ENCODE assay signal across 8 cellular contexts in the genomic region with DNA sequence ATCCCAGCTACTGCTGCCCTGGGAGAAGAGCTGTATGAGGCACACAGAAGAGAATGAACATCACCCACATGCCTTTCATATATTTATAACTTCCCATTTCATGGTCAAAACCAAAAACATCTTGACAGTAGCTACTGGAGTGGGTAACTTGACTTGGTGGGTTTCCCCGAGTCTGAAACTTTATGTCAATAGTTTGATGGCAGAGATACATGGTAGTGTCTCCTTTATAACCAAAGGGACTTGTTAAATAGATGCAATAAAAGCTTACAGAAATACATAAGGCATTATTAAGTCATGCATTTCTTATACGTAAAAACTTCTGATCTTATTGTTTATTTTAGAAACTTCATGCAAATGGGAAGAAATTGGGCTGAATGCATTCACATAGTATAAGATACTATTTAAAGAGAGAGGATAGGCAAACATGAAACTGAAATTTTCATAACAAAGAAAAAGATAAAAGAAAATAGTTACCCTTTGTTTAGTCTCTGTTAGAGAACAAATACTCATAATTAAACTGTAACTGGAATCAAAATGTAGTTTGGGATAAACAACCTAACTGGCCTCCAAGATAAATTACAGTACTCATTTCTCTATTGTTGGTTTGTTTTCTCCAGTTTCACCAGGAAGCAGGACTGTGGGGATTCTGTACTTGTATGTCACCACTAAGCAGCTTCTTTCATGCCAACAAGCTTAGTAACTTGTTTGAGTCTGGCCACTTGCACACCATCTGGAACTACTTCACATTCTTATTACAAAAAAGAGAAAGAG.
A peak's percentile ranks its signal among the peaks of the same experiment; 100 is the strongest.
DNase-seq lines count a peak whose midpoint lies in the region; ATAC-seq and TF ChIP-seq lines count a peak whose summit lies in the region.

No MANE protein-coding gene starts in this region.

- H3K56ac ChIP-seq in mesendoderm (ENCODE audit: low read length), result no peak overlapping the region

- H3K4me1 ChIP-seq in fibroblast of lung (ENCODE audit: control insufficient read depth, extremely low read depth, insufficient read depth, low read length), result no peaks in the 10 kb centered on the region
- no peaks in the 10 kb centered on the region for H3K4me1 ChIP-seq in mesendoderm (ENCODE audit: control insufficient read depth, low read depth, low read length)

- H2AFZ ChIP-seq in fibroblast of lung (ENCODE audit: low read length), result no peak overlapping the region

- no peak overlapping the region for H3K23ac ChIP-seq in mesendoderm (ENCODE audit: low read length)

- H3K79me2 ChIP-seq in fibroblast of lung (ENCODE audit: control insufficient read depth, insufficient read depth, low read length), result no peaks in the 10 kb centered on the region
- H3K79me2 ChIP-seq in mesendoderm (ENCODE audit: control insufficient read depth, insufficient read depth, low read length), result no peaks in the 10 kb centered on the region

- no CpG with 5 or more reads among the region's 2 CpGs for WGBS in mesendoderm (ENCODE audit: extremely low coverage, insufficient coverage, low lambda C conversion rate)

- no peak overlapping the region for H4K8ac ChIP-seq in mesendoderm (ENCODE audit: low read depth, low read length)

- H3K4me3 ChIP-seq in fibroblast of lung (replicated peaks in 1 of 4; ENCODE audit: control extremely low read depth in 1 of 4, insufficient read depth in 1 of 4, low read depth in 3 of 4, low read length in 4 of 4) (no peak overlapping the region), mesendoderm (ENCODE audit: low read length) (no peak overlapping the region)

- H3K18ac ChIP-seq in mesendoderm (ENCODE audit: low read length), result no peak overlapping the region

- H3K9ac ChIP-seq in fibroblast of lung (ENCODE audit: insufficient read depth, low read length) (no peak overlapping the region), mesendoderm (ENCODE audit: low read length) (no peak overlapping the region)

- no peak for TF ChIP-seq CTCF in fibroblast of lung (conservative IDR thresholded peaks at IDR 0.05 in 1 of 2, IDR thresholded peaks at IDR 0.05 in 1 of 2; ENCODE audit: low read depth in 1 of 2, low read length in 2 of 2)

- H3K79me1 ChIP-seq in mesendoderm (ENCODE audit: low read length), result no peaks in the 10 kb centered on the region

- H3K4me2 ChIP-seq in fibroblast of lung (ENCODE audit: extremely low read depth, insufficient read depth, low read length) (no peak overlapping the region), mesendoderm (ENCODE audit: low read length) (no peak overlapping the region)

- no peaks in the 10 kb centered on the region for H3K9me3 ChIP-seq in fibroblast of lung (ENCODE audit: control insufficient read depth, insufficient read depth, low read depth, low read length)

- no peak overlapping the region for H3K27ac ChIP-seq in fibroblast of lung (ENCODE audit: insufficient read depth, low read length)
- H3K27ac ChIP-seq in mesendoderm (ENCODE audit: low read depth, low read length), result no peak overlapping the region

- H3K36me3 ChIP-seq in fibroblast of lung (ENCODE audit: control insufficient read depth, insufficient read depth, low read length) (no peaks in the 10 kb centered on the region), mesendoderm (ENCODE audit: control insufficient read depth, insufficient read depth, low read length) (no peaks in the 10 kb centered on the region)

- no peaks in the 10 kb centered on the region for H4K20me1 ChIP-seq in fibroblast of lung (ENCODE audit: control insufficient read depth, extremely low read depth, insufficient read depth, low read length)

- no peak overlapping the region for H2BK5ac ChIP-seq in mesendoderm (ENCODE audit: low read length)

- no peak overlapping the region for H2BK120ac ChIP-seq in mesendoderm (ENCODE audit: low read depth, low read length)

- H3K27me3 ChIP-seq in fibroblast of lung (ENCODE audit: control insufficient read depth, insufficient read depth, low read length), result no peaks in the 10 kb centered on the region
- no peaks in the 10 kb centered on the region for H3K27me3 ChIP-seq in mesendoderm (ENCODE audit: insufficient read depth, low read length, poor library complexity)

- H2AK5ac ChIP-seq in mesendoderm (ENCODE audit: low read length), result no peak overlapping the region

- H4K5ac ChIP-seq in mesendoderm (ENCODE audit: low read length), result no peak overlapping the region

- ATAC-seq in GM21390 (IDR thresholded peaks at IDR 0.05; ENCODE audit: unreplicated experiment), result peak; percentile 40

- H2BK15ac ChIP-seq in mesendoderm (replicated peaks; ENCODE audit: low read depth), result no peak overlapping the region

- peak; percentile 47 for DNase-seq in Daoy (ENCODE audit: low read depth)
- peak; percentile 56 for DNase-seq in HS-5 (ENCODE audit: low read depth)
- peak; percentile 65 to 96 for DNase-seq in fibroblast of lung (ENCODE audit: low read depth in 2 of 2)
- no peak for DNase-seq in NCI-H1436 treated with DMSO at 0.1 percent for 48 hours (lab: John Stamatoyannopoulos, UW)
- no peak for DNase-seq in SW480 (ENCODE audit: low spot score)
- no peak for DNase-seq in mesendoderm
- DNase-seq in DMS153 treated with DMSO at 0.1 percent for 48 hours (lab: John Stamatoyannopoulos, UW; ENCODE audit: unreplicated experiment), result no peak

- no peak overlapping the region for H3K4ac ChIP-seq in mesendoderm (ENCODE audit: low read depth, low read length)

Comparison
In these comparisons a context has a peak if more than half of its experiments do, and no peak if none do; other contexts are left out.
1. DNase-seq: peak in Daoy (single experiment), HS-5 (single experiment) and fibroblast of lung (2 of 2); none in NCI-H1436 treated with DMSO at 0.1 percent for 48 hours (single experiment), SW480 (single experiment), mesendoderm (single experiment) and DMS153 treated with DMSO at 0.1 percent for 48 hours (single experiment).